ENCODE assay signal across 12 cellular contexts in genomic region chr10:110821508-110821907, GRCh38. TPM values are rescaled to one million over a fixed set of nuclear protein-coding genes. Genes with fewer than 3 reads are reported as not detected.
DNase-seq lines count a peak whose midpoint lies in the region; ATAC-seq, FAIRE-seq and TF ChIP-seq lines count a peak whose summit lies in the region.
"Had no signal": no experiment of that assay in that cellular context is flagged by ENCODE, and none has a peak within 500 bp of the region (broad histone marks: within the 10 kb centered on the region; RNA-seq: fewer than 3 reads in every experiment).

No MANE protein-coding gene starts in this region.

- H3K27me3 Mint-ChIP-seq in glutamatergic neuron (ENCODE audit: unreplicated experiment) = peaks cover 10% of the 10 kb centered on the region

- no peak overlapping the region; the same call in 1 of the 2 replicates for H3K4me2 ChIP-seq in K562 (ENCODE audit: insufficient read depth, low read length)
- H3K4me2 ChIP-seq in neural cell (ENCODE audit: low read length) = peak overlapping the region; percentile 96

- TF ChIP-seq CTCF in K562 (IDR thresholded peaks at IDR 0.05 in 2 of 3, conservative IDR thresholded peaks at IDR 0.05 in 1 of 3; ENCODE audit: insufficient read depth in 2 of 3, low read depth in 1 of 3, low read length in 3 of 3) (no peak), glutamatergic neuron (IDR thresholded peaks at IDR 0.05; ENCODE audit: partially characterized antibody, unreplicated experiment) (no peak), neural cell (IDR thresholded peaks at IDR 0.05; ENCODE audit: poor library complexity, severe bottlenecking) (no peak), transverse colon (IDR thresholded peaks at IDR 0.05) (no peak), Peyer's patch (IDR thresholded peaks at IDR 0.05) (no peak)

- ATAC-seq in K562 (peak; percentile 55), HG03135 (IDR thresholded peaks at IDR 0.05; ENCODE audit: unreplicated experiment) (no peak)
- ATAC-seq: pancreas had no signal

- POLR2A ChIA-PET in K562 (lab: Yijun Ruan, JAX) = interaction anchor here (0.6 to 1.3 kb wide), 2 partner anchors 18 to 54 kb away, joined by 3 read pairs; no protein-coding TSS in a partner anchor

- H3K4me3 ChIP-seq in K562 (no peak overlapping the region), neural cell (ENCODE audit: low read length) (peak overlapping the region; percentile 60), transverse colon (no peak overlapping the region), Peyer's patch (no peak overlapping the region)
- H3K4me3 ChIP-seq: pancreas had no signal

- H3K27ac ChIP-seq in K562 (ENCODE audit: extremely low read depth, low read depth, low read length) (no peak overlapping the region), neural cell (ENCODE audit: low read length) (peak overlapping the region; percentile 100), transverse colon (peak overlapping the region; percentile 80 to 87 (median 83)), Peyer's patch (peak overlapping the region in 2 of 4 donors; percentile 10 to 51)

- peaks cover 7 to 15% of the 10 kb centered on the region in 2 experiments; a peak in 4 of 5 replicates for H3K4me1 ChIP-seq in K562 (replicated peaks in 1 of 2; ENCODE audit: control insufficient read depth in 2 of 2, insufficient read depth in 2 of 2, low read length in 2 of 2)
- H3K4me1 ChIP-seq in transverse colon = peaks cover 47 to 77% (median 68%) of the 10 kb centered on the region in 4 donors
- peaks cover 0 to 51% (median 0%) of the 10 kb centered on the region in 4 donors for H3K4me1 ChIP-seq in Peyer's patch

- peaks cover 59% of the 10 kb centered on the region for H3K4me1 Mint-ChIP-seq in glutamatergic neuron (ENCODE audit: low read depth, unreplicated experiment)

- H3F3A ChIP-seq in neural cell (ENCODE audit: insufficient read depth, low read length, poor library complexity, severe bottlenecking) = peaks cover 11% of the 10 kb centered on the region

- intact Hi-C loops in K562 (cut with micrococcal nuclease) (loop anchor here (5.0 kb wide), 1 partner anchor 71 kb away; no protein-coding TSS in a partner anchor), transverse colon (cut with DNase I; ENCODE audit: low total_unique reads) (loop anchor here (10.0 kb wide), 1 partner anchor 53 kb away; the partner anchor contains the start of gene PDCD4)

- FAIRE-seq in K562 (lab: Jason Lieb, UNC) = no peak
- FAIRE-seq: pancreas, urothelium cell line had no signal

- H3K27ac Mint-ChIP-seq in glutamatergic neuron (ENCODE audit: unreplicated experiment) = peak overlapping the region; percentile 67

- no peaks in the 10 kb centered on the region for H3K9me1 ChIP-seq in K562 (ENCODE audit: control insufficient read depth, insufficient read depth, low read length)

- TF ChIP-seq POLR2A in K562 (conservative IDR thresholded peaks at IDR 0.05) (no peak), transverse colon (IDR thresholded peaks at IDR 0.05) (no peak), Peyer's patch (IDR thresholded peaks at IDR 0.05) (no peak)

- no peak overlapping the region for H3K4me3 Mint-ChIP-seq in glutamatergic neuron (ENCODE audit: unreplicated experiment)

- H3K36me3 ChIP-seq in K562 (ENCODE audit: control insufficient read depth, insufficient read depth, low read length) (peaks cover 29% of the 10 kb centered on the region; the same call in 2 of the 3 replicates), neural cell (ENCODE audit: insufficient read depth, low read length) (no peaks in the 10 kb centered on the region), transverse colon (no peaks in the 10 kb centered on the region), Peyer's patch (no peaks in the 10 kb centered on the region)
- H3K36me3 ChIP-seq: pancreas, WERI-Rb-1 had no signal

- H3K36me3 Mint-ChIP-seq in glutamatergic neuron (ENCODE audit: unreplicated experiment) = no peaks in the 10 kb centered on the region

- no peaks in the 10 kb centered on the region for H3K27me3 ChIP-seq in K562 (ENCODE audit: control insufficient read depth in 2 of 2, insufficient read depth in 2 of 2, low read length in 2 of 2)
- no peaks in the 10 kb centered on the region for H3K27me3 ChIP-seq in neural cell (ENCODE audit: insufficient read depth, low read depth, low read length)
- H3K27me3 ChIP-seq in transverse colon = no peaks in the 10 kb centered on the region
- no peaks in the 10 kb centered on the region for H3K27me3 ChIP-seq in Peyer's patch
- H3K27me3 ChIP-seq: pancreas had no signal

- no peak for TF ChIP-seq EP300 in K562 (IDR thresholded peaks at IDR 0.05; ENCODE audit: low read length)
- no peak for TF ChIP-seq EP300 in neural cell (conservative IDR thresholded peaks at IDR 0.05; ENCODE audit: poor library complexity, severe bottlenecking)
- no peak for TF ChIP-seq EP300 in transverse colon (IDR thresholded peaks at IDR 0.05; ENCODE audit: low read depth)

- no peaks in the 10 kb centered on the region for H3K79me2 ChIP-seq in K562 (ENCODE audit: control insufficient read depth, insufficient read depth, low read length)
- H3K79me2 ChIP-seq in neural cell (replicated peaks; ENCODE audit: insufficient read depth, low read length) = no peaks in the 10 kb centered on the region

- H4K20me1 ChIP-seq in K562 (replicated peaks; ENCODE audit: control insufficient read depth, insufficient read depth, low read length) = no peaks in the 10 kb centered on the region
- H4K20me1 ChIP-seq in neural cell (ENCODE audit: insufficient read depth) = no peaks in the 10 kb centered on the region

- TF ChIP-seq RAD21 in K562 (CRISPR knock-in tag; conservative IDR thresholded peaks at IDR 0.05 in 1 of 2, IDR thresholded peaks at IDR 0.05 in 1 of 2) (no peak), neural cell (conservative IDR thresholded peaks at IDR 0.05) (no peak)

- H3K9me2 ChIP-seq in neural cell (ENCODE audit: insufficient read depth, low read length) = no peaks in the 10 kb centered on the region

- H3K9me3 Mint-ChIP-seq in glutamatergic neuron (ENCODE audit: unreplicated experiment) = peaks cover 9% of the 10 kb centered on the region

- H2AFZ ChIP-seq in K562 (ENCODE audit: low read depth, low read length) = no peak overlapping the region
- H2AFZ ChIP-seq in neural cell (ENCODE audit: low read depth, low read length) = no peak overlapping the region

- no TSS peak for BruUV-seq in K562 (replicated peaks; lab: Mats Ljungman, UMichigan)

- no peaks in the 10 kb centered on the region for H3K9me3 ChIP-seq in K562 (replicated peaks; ENCODE audit: control insufficient read depth, insufficient read depth, low read depth, low read length)
- no peaks in the 10 kb centered on the region for H3K9me3 ChIP-seq in neural cell (ENCODE audit: low read length)
- H3K9me3 ChIP-seq in transverse colon = no peaks in the 10 kb centered on the region
- no peaks in the 10 kb centered on the region for H3K9me3 ChIP-seq in Peyer's patch
- H3K9me3 ChIP-seq: pancreas had no signal

- no peak for DNase-seq in K562 (ENCODE audit: extremely low read depth in 1 of 4, low spot score in 3 of 4)
- DNase-seq in glutamatergic neuron = peak; percentile 24
- no peak for DNase-seq in transverse colon
- DNase-seq in activated CD8-positive, alpha-beta memory T cell treated with anti-CD3 and anti-CD28 coated beads for 24 hours = no peak
- DNase-seq in Peyer's patch = no peak
- DNase-seq: activated naive CD4-positive, alpha-beta T cell treated with Interleukin-2 at 50 U/mL for 16 hours; mesendoderm; pancreas; WERI-Rb-1 had no signal

- in situ Hi-C loops in K562 (cut with MboI) (no loop called here), transverse colon (cut with MboI; ENCODE audit: low pct_ligation_motif_present in 1 of 4, low pct_unique_long_range_greater_than_20kb in 1 of 4, low sequenced_read_pairs in 3 of 4) (no loop called here)

- CTCF ChIA-PET in K562 (lab: Yijun Ruan, JAX; ENCODE audit: low intra/inter-chr PET ratio) = no interaction called here

- peak overlapping the region in 1 of 2 experiments; percentile 64; a peak in 1 of 4 replicates for H3K9ac ChIP-seq in K562 (ENCODE audit: insufficient read depth in 1 of 2, low read depth in 2 of 2, low read length in 2 of 2)
- peak overlapping the region; percentile 78 for H3K9ac ChIP-seq in neural cell (ENCODE audit: low read length)

- 70% methylated on average over 5 of the region's 7 CpGs for WGBS in K562 (ENCODE audit: insufficient coverage, low coverage, missing lambda C conversion rate)
- WGBS in transverse colon (ENCODE audit: low coverage in 1 of 2), 2 donors = 87 to 89% methylated on average over 3 to 7 of the region's 7 CpGs

TF ChIP-seq in K562, 482 proteins besides CTCF, POLR2A, EP300 and RAD21 (continues in another document):
- TF ChIP-seq ADNP (tag; IDR thresholded peaks at IDR 0.05) (no peak), HNRNPH1 (optimal IDR thresholded peaks at IDR 0.05; ENCODE audit: low read depth, low read length) (no peak), COPS2 (conservative IDR thresholded peaks at IDR 0.05) (no peak)

TF ChIP-seq in neural cell, 6 proteins besides CTCF, POLR2A, EP300 and RAD21 (continues in another document):
- TF ChIP-seq POLR2AphosphoS5 (IDR thresholded peaks at IDR 0.05) (no peak), EZH2 (IDR thresholded peaks at IDR 0.05; ENCODE audit: borderline replicate concordance, insufficient read depth, low read length, poor library complexity, severe bottlenecking) (no peak), SMC3 (conservative IDR thresholded peaks at IDR 0.05; ENCODE audit: poor library complexity) (no peak), TAF1 (IDR thresholded peaks at IDR 0.05; ENCODE audit: low read depth) (no peak)

RNA-seq across cellular contexts. Expression of gene PDCD4, which starts 50.2 kb away (rescaled TPM):
- total RNA-seq in K562 (2011; cell fraction: chromatin; rRNA removed; ENCODE audit: low replicate concordance) = 9.1 and 68.5 TPM in 2 replicates
- total RNA-seq in K562 (2011; cell fraction: nucleolus; rRNA removed) = 2.7 and 5.9 TPM in 2 replicates
- 15.7 and 17.2 TPM in 2 replicates for total RNA-seq in K562 (2011; cell fraction: nucleoplasm; rRNA removed)
- 20.2 and 22.5 TPM in 2 replicates for total RNA-seq in K562 (2014; rRNA removed)
- total RNA-seq in K562 (2014; rRNA removed; fragmentation: Illumina TruSeq; extraction: Trizol) = 33.7 and 44.2 TPM in 2 replicates
- total RNA-seq in K562 (2015; rRNA removed; fragmentation: Illumina TruSeq; extraction: Trizol) = 15.9 and 18.3 TPM in 2 replicates
- 28.0 and 44.1 TPM in 2 replicates for total RNA-seq in K562 (2021)
- 28.1 and 40.2 TPM in 2 replicates for polyA plus RNA-seq in K562 (2011; rRNA removed)
- 2.7 and 13.3 TPM in 2 replicates for polyA plus RNA-seq in K562 (2011; cell fraction: cytosol; rRNA removed)
- polyA plus RNA-seq in K562 (2011; cell fraction: nucleus; rRNA removed) = 11.9 and 17.6 TPM in 2 replicates
- 38.4 and 47.3 TPM in 2 replicates for polyA plus RNA-seq in K562 (2012)
- polyA plus RNA-seq in K562 (2014; fragmentation: Illumina TruSeq; extraction: Trizol) = 38.0 and 38.2 TPM in 2 replicates
- polyA plus RNA-seq in K562 (2014; fragmentation: Nextera tagmentation; extraction: Ambion mirVana) = 10 to 100 TPM; 12.9 to 18.1 TPM
- polyA plus RNA-seq in K562 (2014; rRNA removed) = 34.4 and 36.6 TPM in 2 replicates
- 37.7 and 52.1 TPM in 2 replicates for polyA minus RNA-seq in K562 (2011; rRNA and poly(A)+ RNA removed)
- polyA minus RNA-seq in K562 (2011; cell fraction: cytosol; rRNA and poly(A)+ RNA removed) = 14.9 and 17.9 TPM in 2 replicates
- 11.0 and 21.5 TPM in 2 replicates for polyA minus RNA-seq in K562 (2011; cell fraction: nucleus; rRNA and poly(A)+ RNA removed)
- 149 TPM for total RNA-seq in glutamatergic neuron (ENCODE audit: unreplicated experiment)
- 53.1 and 83.5 TPM in 2 replicates for polyA plus RNA-seq in neural cell
- 62.6 and 84.4 TPM in 2 replicates for polyA minus RNA-seq in neural cell
- 100 to 1,000 TPM in 3 of 4 donors, 10 to 100 TPM in 1; 98.3 to 724 (median 511) TPM for total RNA-seq in transverse colon
- total RNA-seq in Peyer's patch = 100 to 1,000 TPM; 301 to 538 (median 330) TPM
